Comparison of ENCODE assay signal across 7 cellular contexts in genomic region chr14:41055589-41055988, GRCh38.
"Had no signal": no experiment of that assay in that cellular context is flagged by ENCODE, and none has a peak within 500 bp of the region (broad histone marks: within the 10 kb centered on the region; RNA-seq: fewer than 3 reads in every experiment).

No MANE protein-coding gene starts in this region.

- H3K27me3 Mint-ChIP-seq: IgD-negative memory B cell had no signal

- H3K4me3 Mint-ChIP-seq: IgD-negative memory B cell had no signal

- FAIRE-seq: HepG2, HTR-8/SVneo had no signal

- H3K27ac ChIP-seq: HL-60 had no signal

- H3K36me3 Mint-ChIP-seq: IgD-negative memory B cell had no signal

- ATAC-seq: HepG2 had no signal

- DNase-seq: IMR-90, KBM-7, KG1 had no signal

- H3K27ac Mint-ChIP-seq: IgD-negative memory B cell had no signal

- H3K4me1 Mint-ChIP-seq: IgD-negative memory B cell had no signal
